ENCODE assay signal across 23 cellular contexts in genomic region chr6:39091163-39091562, GRCh38. TPM values are rescaled to one million over a fixed set of nuclear protein-coding genes. Genes with fewer than 3 reads are reported as not detected.
"Had no signal": no experiment of that assay in that cellular context is flagged by ENCODE, and none has a peak within 500 bp of the region (broad histone marks: within the 10 kb centered on the region; RNA-seq: fewer than 3 reads in every experiment).

No MANE protein-coding gene starts in this region.

- H3K27ac ChIP-seq: dorsolateral prefrontal cortex, heart right ventricle, left lung, sigmoid colon, stomach had no signal

- H3K4me3 ChIP-seq: dorsolateral prefrontal cortex, heart right ventricle, left lung, sigmoid colon, stomach had no signal

- H3K9me3 Mint-ChIP-seq: activated naive CD8-positive, alpha-beta T cell treated with anti-CD3 and anti-CD28 coated beads, Interleukin-2, amount 10 ng/mL, durations not matched to agents 7 days and 5 days; activated T-helper 1 cell treated with anti-CD3 and anti-CD28 coated beads, Interleukin-12 subunit alpha, Interleukin-12 subunit beta, Interleukin-2, Interleukin-4 antibody, amounts not matched to agents 30 ng/mL and 10 ng/mL and 1 ng/mL, durations not matched to agents 14 hours and 24 hours and 36 hours; endodermal cell; nephron progenitor cell; stimulated activated effector memory CD8-positive, alpha-beta T cell treated with anti-CD3 and anti-CD28 coated beads, Interleukin-12 subunit alpha, Interleukin-12 subunit beta, amount 100 ng/mL, for 72 hours; type B pancreatic cell; WTC11 had no signal

- H3K4me1 Mint-ChIP-seq: nephron progenitor cell had no signal

- H3K9me3 ChIP-seq: heart right ventricle, left lung, sigmoid colon, stomach had no signal

- H3K4me3 Mint-ChIP-seq: activated CD4-positive, alpha-beta T cell treated with anti-CD3 and anti-CD28 coated beads for 36 hours; activated naive CD8-positive, alpha-beta T cell treated with anti-CD3 and anti-CD28 coated beads, Interleukin-2, amount 10 ng/mL, durations not matched to agents 7 days and 5 days; activated T-helper 1 cell treated with anti-CD3 and anti-CD28 coated beads, Interleukin-12 subunit alpha, Interleukin-12 subunit beta, Interleukin-2, Interleukin-4 antibody, amounts not matched to agents 30 ng/mL and 10 ng/mL and 1 ng/mL, durations not matched to agents 14 hours and 24 hours and 36 hours; endodermal cell; nephron progenitor cell; stimulated activated effector memory CD8-positive, alpha-beta T cell treated with anti-CD3 and anti-CD28 coated beads, Interleukin-12 subunit alpha, Interleukin-12 subunit beta, amount 100 ng/mL, for 72 hours; type B pancreatic cell; WTC11 had no signal

- ATAC-seq: activated CD4-positive, alpha-beta T cell treated with anti-CD3 and anti-CD28 coated beads for 36 hours; heart right ventricle; left lung; stimulated activated effector memory CD8-positive, alpha-beta T cell treated with anti-CD3 and anti-CD28 coated beads, Interleukin-12 subunit alpha, Interleukin-12 subunit beta, amount 100 ng/mL, for 72 hours had no signal

- H3K27me3 ChIP-seq: sigmoid colon had no signal

- H3K36me3 Mint-ChIP-seq: activated naive CD8-positive, alpha-beta T cell treated with anti-CD3 and anti-CD28 coated beads, Interleukin-2, amount 10 ng/mL, durations not matched to agents 7 days and 5 days; stimulated activated effector memory CD8-positive, alpha-beta T cell treated with anti-CD3 and anti-CD28 coated beads, Interleukin-12 subunit alpha, Interleukin-12 subunit beta, amount 100 ng/mL, for 72 hours; type B pancreatic cell; WTC11 had no signal

- H3K4me1 ChIP-seq: left lung had no signal

- H3K27ac Mint-ChIP-seq: activated CD4-positive, alpha-beta T cell treated with anti-CD3 and anti-CD28 coated beads for 36 hours; activated naive CD8-positive, alpha-beta T cell treated with anti-CD3 and anti-CD28 coated beads, Interleukin-2, amount 10 ng/mL, durations not matched to agents 7 days and 5 days; activated T-helper 1 cell treated with anti-CD3 and anti-CD28 coated beads, Interleukin-12 subunit alpha, Interleukin-12 subunit beta, Interleukin-2, Interleukin-4 antibody, amounts not matched to agents 30 ng/mL and 10 ng/mL and 1 ng/mL, durations not matched to agents 14 hours and 24 hours and 36 hours; endodermal cell; nephron progenitor cell; stimulated activated effector memory CD8-positive, alpha-beta T cell treated with anti-CD3 and anti-CD28 coated beads, Interleukin-12 subunit alpha, Interleukin-12 subunit beta, amount 100 ng/mL, for 72 hours; type B pancreatic cell; WTC11 had no signal

- DNase-seq: activated CD4-positive, alpha-beta T cell treated with anti-CD3 and anti-CD28 coated beads for 36 hours; activated CD4-positive, alpha-beta T cell treated with anti-CD3 and anti-CD28 coated beads, Interleukin-2, amount 50 U/mL, for 48 hours; activated naive CD8-positive, alpha-beta T cell treated with anti-CD3 and anti-CD28 coated beads, Interleukin-2, amount 10 ng/mL, durations not matched to agents 7 days and 5 days; activated T-cell treated with anti-CD3 and anti-CD28 coated beads for 4 hours; amygdala; dorsolateral prefrontal cortex; endodermal cell; erythroblast; heart right ventricle; left lung; midbrain; nephron progenitor cell; occipital lobe; posterior cingulate gyrus; sigmoid colon; stimulated activated CD4-positive, alpha-beta T cell treated with anti-CD3 and anti-CD28 coated beads, Interleukin-4, amount 100 ng/mL, for 24 hours; stomach had no signal

- H3K36me3 ChIP-seq: heart right ventricle, left lung, sigmoid colon, stomach had no signal

RNA-seq across cellular contexts. Expression of gene GLP1R, which starts 42.6 kb away (rescaled TPM):
- total RNA-seq: activated naive CD8-positive, alpha-beta T cell treated with anti-CD3 and anti-CD28 coated beads, Interleukin-2, amount 10 ng/mL, durations not matched to agents 7 days and 5 days; lung microvascular endothelial cell; occipital lobe; renal cortical epithelial cell had no signal
